Comparison of ENCODE assay signal across 8 cellular contexts in genomic region chr3:158313344-158313927, GRCh38.
DNase-seq lines count a peak whose midpoint lies in the region; ATAC-seq and TF ChIP-seq lines count a peak whose summit lies in the region.

No MANE protein-coding gene starts in this region.

- in situ Hi-C loops in KBM-7 (cut with MboI; ENCODE audit: low pct_unique_long_range_greater_than_20kb, low sequenced_read_pairs): no loop called here

- H3K27me3 ChIP-seq in BE2C (no peaks in the 10 kb centered on the region), RWPE2 (ENCODE audit: insufficient read depth, poor library complexity, severe bottlenecking) (no peaks in the 10 kb centered on the region), sigmoid colon (no peaks in the 10 kb centered on the region)

- no peak for TF ChIP-seq EP300 in sigmoid colon (IDR thresholded peaks at IDR 0.05)

- H3K4me3 ChIP-seq in BE2C (ENCODE audit: low read depth, low read length) (no peak overlapping the region), RWPE2 (ENCODE audit: severe bottlenecking) (no peak overlapping the region), sigmoid colon (no peak overlapping the region)

- WGBS in sigmoid colon, 2 donors: 55 to 69% methylated on average over 3 of the region's 3 CpGs

- no peaks in the 10 kb centered on the region for H3K36me3 ChIP-seq in BE2C
- H3K36me3 ChIP-seq in RWPE2 (ENCODE audit: low read depth): no peaks in the 10 kb centered on the region
- H3K36me3 ChIP-seq in sigmoid colon: no peaks in the 10 kb centered on the region

- H3K27ac ChIP-seq in RWPE2 (ENCODE audit: poor library complexity, severe bottlenecking) (no peak overlapping the region), sigmoid colon (no peak overlapping the region)

- H3K9me3 ChIP-seq in BE2C: no peaks in the 10 kb centered on the region; the same call in 1 of the 2 replicates
- H3K9me3 ChIP-seq in RWPE2 (ENCODE audit: severe bottlenecking): no peaks in the 10 kb centered on the region
- H3K9me3 ChIP-seq in sigmoid colon: no peaks in the 10 kb centered on the region

- ATAC-seq in GM18867 (IDR thresholded peaks at IDR 0.05; ENCODE audit: unreplicated experiment) (peak; percentile 55), RWPE2 (ENCODE audit: low read depth) (peak; percentile 68; the same call in 2 of the 3 replicates), GM21526 (IDR thresholded peaks at IDR 0.05; ENCODE audit: low FRiP score, unreplicated experiment) (no peak), HG03342 (IDR thresholded peaks at IDR 0.05; ENCODE audit: unreplicated experiment) (no peak)

- H3K4me1 ChIP-seq in BE2C (peaks cover 6% of the 10 kb centered on the region), RWPE2 (ENCODE audit: insufficient read depth, poor library complexity, severe bottlenecking) (no peaks in the 10 kb centered on the region), sigmoid colon (no peaks in the 10 kb centered on the region)

- intact Hi-C loops in sigmoid colon (cut with DNase I): no loop called here

- peak; percentile 79 for TF ChIP-seq CTCF in BE2C (IDR thresholded peaks at IDR 0.05; ENCODE audit: low read depth, low read length)
- peak; percentile 86 for TF ChIP-seq CTCF in RWPE2 (IDR thresholded peaks at IDR 0.05; ENCODE audit: poor library complexity, severe bottlenecking)
- TF ChIP-seq CTCF in sigmoid colon (IDR thresholded peaks at IDR 0.05): no peak

- peak; percentile 21 for DNase-seq in BE2C
- peak; percentile 49 for DNase-seq in KBM-7
- DNase-seq in RWPE2 (ENCODE audit: low spot score): no peak
- DNase-seq in hepatic stellate cell (ENCODE audit: low spot score): peak; percentile 7
- DNase-seq in sigmoid colon: no peak

- no peak for TF ChIP-seq POLR2A in sigmoid colon (IDR thresholded peaks at IDR 0.05)

Comparison
In these comparisons a context has a peak if more than half of its experiments do, and no peak if none do; other contexts are left out.
1. DNase-seq: peak in BE2C (single experiment), KBM-7 (single experiment) and hepatic stellate cell (single experiment); none in RWPE2 (single experiment) and sigmoid colon (single experiment).
2. CTCF ChIP-seq: peak in BE2C (single experiment) and RWPE2 (single experiment); none in sigmoid colon (0 of 4).
3. ATAC-seq: peak in GM18867 (single experiment) and RWPE2 (single experiment); none in GM21526 (single experiment) and HG03342 (single experiment).